Comparison of ENCODE assay signal across 8 cellular contexts in genomic region chr4:5863461-5864113, GRCh38. TPM values are rescaled to one million over a fixed set of nuclear protein-coding genes. Genes with fewer than 3 reads are reported as not detected.
DNase-seq lines count a peak whose midpoint lies in the region; ATAC-seq, FAIRE-seq and TF ChIP-seq lines count a peak whose summit lies in the region.

No MANE protein-coding gene starts in this region.

- intact Hi-C loops in left lung (cut with DNase I) = no loop called here

- H3K9me3 ChIP-seq in left lung = no peaks in the 10 kb centered on the region
- H3K9me3 ChIP-seq in small intestine (ENCODE audit: control insufficient read depth, low read depth) = no peaks in the 10 kb centered on the region

- POLR2A ChIA-PET in BJ (lab: Charles Lee) = no interaction called here

- TF ChIP-seq CTCF in BJ (IDR thresholded peaks at IDR 0.05; ENCODE audit: insufficient read depth, low read depth, low read length) = no peak
- TF ChIP-seq CTCF in left lung (IDR thresholded peaks at IDR 0.05) = no peak

- no peak for FAIRE-seq in small intestine (lab: Jason Lieb, UNC)

- H3K9me3 Mint-ChIP-seq in activated T-helper 17 cell treated with anti-CD3 and anti-CD28 coated beads, Interleukin-2, amount 50 U/mL, for 72 hours = no peaks in the 10 kb centered on the region

- no peak overlapping the region for H3K27ac Mint-ChIP-seq in activated T-helper 17 cell treated with anti-CD3 and anti-CD28 coated beads, Interleukin-2, amount 50 U/mL, for 72 hours

- WGBS in small intestine, 3 donors = 42 to 52% (median 44%) methylated on average over 15 of the region's 15 CpGs

- peak; percentile 15 for DNase-seq in BJ (ENCODE audit: low read depth)
- peak; percentile 51 for DNase-seq in Jurkat, Clone E6-1 (ENCODE audit: low read depth, low spot score)
- no peak for DNase-seq in left lung
- DNase-seq in small intestine = no peak
- DNase-seq in SIG-M5 treated with dmso at 0.1 percent for 504 hours (lab: John Stamatoyannopoulos, UW; ENCODE audit: unreplicated experiment) = no peak

- ATAC-seq in activated T-helper 17 cell treated with anti-CD3 and anti-CD28 coated beads, Interleukin-2, amount 50 U/mL, for 72 hours (replicated peaks) = peak; percentile 95
- peak; percentile 33 for ATAC-seq in left lung
- ATAC-seq in GM19395 (IDR thresholded peaks at IDR 0.05; ENCODE audit: unreplicated experiment) = no peak
- ATAC-seq in GM21360 (IDR thresholded peaks at IDR 0.05; ENCODE audit: unreplicated experiment) = no peak

- H3K4me3 ChIP-seq in BJ (ENCODE audit: low read depth, low read length) (no peak overlapping the region), left lung (no peak overlapping the region), small intestine (ENCODE audit: low read depth in 1 of 2, low read length in 2 of 2) (no peak overlapping the region)
- H3K4me3 ChIP-seq in Jurkat, Clone E6-1 (ENCODE audit: low read length) = no peak overlapping the region

- H3K27me3 ChIP-seq in BJ (ENCODE audit: control insufficient read depth, insufficient read depth, low read length) (peaks cover 4% of the 10 kb centered on the region; the same call in 1 of the 2 replicates), left lung (no peaks in the 10 kb centered on the region), small intestine (ENCODE audit: control insufficient read depth in 2 of 2, insufficient read depth in 2 of 2, low read length in 2 of 2) (no peaks in the 10 kb centered on the region)

- H3K27ac ChIP-seq in left lung (no peak overlapping the region), small intestine (ENCODE audit: low read depth in 1 of 2, low read length in 1 of 2) (no peak overlapping the region)

- H3K36me3 ChIP-seq in BJ (ENCODE audit: control insufficient read depth, insufficient read depth, low read length) (no peaks in the 10 kb centered on the region), left lung (no peaks in the 10 kb centered on the region), small intestine (ENCODE audit: control insufficient read depth in 2 of 2, insufficient read depth in 2 of 2, low read length in 2 of 2) (no peaks in the 10 kb centered on the region)

- CTCF ChIA-PET in BJ (lab: Yijun Ruan, JAX) = interaction anchor here (1.1 kb wide), 1 partner anchor 134 kb away, joined by 3 read pairs; no protein-coding TSS in a partner anchor

- H3K4me1 Mint-ChIP-seq in activated T-helper 17 cell treated with anti-CD3 and anti-CD28 coated beads, Interleukin-2, amount 50 U/mL, for 72 hours = peaks cover 10% of the 10 kb centered on the region

- peaks cover 8% of the 10 kb centered on the region for H3K27me3 Mint-ChIP-seq in activated T-helper 17 cell treated with anti-CD3 and anti-CD28 coated beads, Interleukin-2, amount 50 U/mL, for 72 hours

- H3K36me3 Mint-ChIP-seq in activated T-helper 17 cell treated with anti-CD3 and anti-CD28 coated beads, Interleukin-2, amount 50 U/mL, for 72 hours (ENCODE audit: low read depth) = no peaks in the 10 kb centered on the region

- H3K4me1 ChIP-seq in left lung (no peaks in the 10 kb centered on the region), small intestine (ENCODE audit: control insufficient read depth in 2 of 2, insufficient read depth in 1 of 2, low read depth in 1 of 2, low read length in 1 of 2) (no peaks in the 10 kb centered on the region)

- no peak overlapping the region for H3K4me3 Mint-ChIP-seq in activated T-helper 17 cell treated with anti-CD3 and anti-CD28 coated beads, Interleukin-2, amount 50 U/mL, for 72 hours

RNA-seq across cellular contexts. Expression of gene CRMP1, which starts 29.3 kb away (rescaled TPM):
- polyA plus RNA-seq in BJ (2011; rRNA removed) = 0.02 and 0.09 TPM in 2 replicates
- polyA minus RNA-seq in BJ (2011; rRNA and poly(A)+ RNA removed) = 0.19 TPM in 1 of 2 replicates, not detected in the other
- polyA plus RNA-seq in Jurkat, Clone E6-1 (2012; ENCODE audit: insufficient read depth, insufficient read length) = 0.39 TPM
- not detected for total RNA-seq in activated T-helper 17 cell treated with anti-CD3 and anti-CD28 coated beads, Interleukin-2, amount 50 U/mL, for 72 hours
- total RNA-seq in left lung = 1 to 10 TPM; 5.2 to 5.4 TPM
- polyA plus RNA-seq in small intestine = 1 to 10 TPM in 2 of 3 donors, under 1 TPM in 1; 0.22 to 5.9 (median 1.9) TPM

Comparison
In these comparisons a context has a peak if more than half of its experiments do, and no peak if none do; other contexts are left out.
1. DNase-seq: peak in BJ (single experiment) and Jurkat, Clone E6-1 (single experiment); none in left lung (0 of 2), small intestine (single experiment) and SIG-M5 treated with dmso at 0.1 percent for 504 hours (single experiment).
2. ATAC-seq: peak in activated T-helper 17 cell treated with anti-CD3 and anti-CD28 coated beads, Interleukin-2, amount 50 U/mL, for 72 hours (single experiment) and left lung (single experiment); none in GM19395 (single experiment) and GM21360 (single experiment).
3. RNA of gene CRMP1, which starts 29.3 kb away (total RNA-seq): 5.2 to 5.4 TPM in left lung; not detected in activated T-helper 17 cell treated with anti-CD3 and anti-CD28 coated beads, Interleukin-2, amount 50 U/mL, for 72 hours; every median in the first group is over 4 times any median in the second.